8 cellular contexts compared by ENCODE assay signal in genomic region chrX:22192419-22193086, GRCh38.
DNase-seq lines count a peak whose midpoint lies in the region; ATAC-seq and TF ChIP-seq lines count a peak whose summit lies in the region.

No MANE protein-coding gene starts in this region.

- H3K4me3 ChIP-seq in Panc1 (ENCODE audit: low read depth in 2 of 2, low read length in 2 of 2), result peak overlapping the region in 1 of 2 experiments; percentile 31; a peak in 1 of 4 replicates
- no peak overlapping the region for H3K4me3 ChIP-seq in fibroblast of the aortic adventitia (ENCODE audit: low read depth, low read length)
- H3K4me3 ChIP-seq in neuronal stem cell (ENCODE audit: low read length in 2 of 2), result no peak overlapping the region
- no peak overlapping the region for H3K4me3 ChIP-seq in suprapubic skin

- intact Hi-C loops in Calu3 (cut with micrococcal nuclease; ENCODE audit: unreplicated experiment) (loop anchor here (1.0 to 2.0 kb wide), 3 partner anchors 56 to 208 kb away; no protein-coding TSS in a partner anchor), Panc1 (cut with micrococcal nuclease; ENCODE audit: unreplicated experiment) (loop anchor here (5.0 kb wide), 1 partner anchor 55 kb away; no protein-coding TSS in a partner anchor)

- no peaks in the 10 kb centered on the region for H3K79me1 ChIP-seq in neuronal stem cell (ENCODE audit: low read depth, low read length)

- H3K4me1 Mint-ChIP-seq in Calu3 (ENCODE audit: low read depth, unreplicated experiment), result peaks cover 9% of the 10 kb centered on the region

- no peak overlapping the region for H3K9ac ChIP-seq in neuronal stem cell (ENCODE audit: low read depth, low read length, poor library complexity)

- H3K27ac ChIP-seq in Panc1 (ENCODE audit: low read length), result no peak overlapping the region
- no peak overlapping the region for H3K27ac ChIP-seq in neuronal stem cell (replicated peaks; ENCODE audit: low read length)
- no peak overlapping the region for H3K27ac ChIP-seq in suprapubic skin

- peak overlapping the region; percentile 55 for H3K4me3 Mint-ChIP-seq in Calu3 (ENCODE audit: low read depth, unreplicated experiment)

- H3K36me3 ChIP-seq in Panc1 (ENCODE audit: control insufficient read depth, insufficient read depth, low read length), result no peaks in the 10 kb centered on the region
- no peaks in the 10 kb centered on the region for H3K36me3 ChIP-seq in neuronal stem cell (replicated peaks in 1 of 2; ENCODE audit: control insufficient read depth in 2 of 2, insufficient read depth in 2 of 2, low read length in 2 of 2)
- H3K36me3 ChIP-seq in suprapubic skin, result no peaks in the 10 kb centered on the region

- in situ Hi-C loops in Panc1 (cut with HindIII; ENCODE audit: low pct_unique_long_range_greater_than_20kb, low sequenced_read_pairs), result no loop called here

- no peak for TF ChIP-seq EP300 in suprapubic skin (IDR thresholded peaks at IDR 0.05)

- H2AK5ac ChIP-seq in neuronal stem cell (ENCODE audit: low read depth, low read length), result no peak overlapping the region

- no peak overlapping the region for H3K23ac ChIP-seq in neuronal stem cell (ENCODE audit: low read depth, low read length, poor library complexity)

- H3K4me1 ChIP-seq in Panc1 (ENCODE audit: control insufficient read depth, insufficient read depth, low read length), result no peaks in the 10 kb centered on the region
- no peaks in the 10 kb centered on the region for H3K4me1 ChIP-seq in neuronal stem cell (ENCODE audit: control insufficient read depth in 2 of 2, insufficient read depth in 1 of 2, low read depth in 1 of 2, low read length in 2 of 2)
- no peaks in the 10 kb centered on the region for H3K4me1 ChIP-seq in suprapubic skin

- TF ChIP-seq CTCF in Calu3 (IDR thresholded peaks at IDR 0.05; ENCODE audit: unreplicated experiment) (peak; percentile 59), Panc1 (IDR thresholded peaks at IDR 0.05) (peak; percentile 78), fibroblast of the aortic adventitia (IDR thresholded peaks at IDR 0.05; ENCODE audit: insufficient read depth, low read length) (peak; percentile 77), suprapubic skin (IDR thresholded peaks at IDR 0.05) (peak; percentile 51 to 57)

- H2AFZ ChIP-seq in neuronal stem cell (ENCODE audit: low read length), result peak overlapping the region; percentile 84

- no peak overlapping the region for H2BK12ac ChIP-seq in neuronal stem cell (ENCODE audit: low read length)

- DNase-seq in Calu3 (peak; percentile 68), Panc1 (ENCODE audit: low read depth, low spot score) (peak; percentile 13), activated T-helper 1 cell treated with Interleukin-2 at 50 U/mL for 16 hours (ENCODE audit: low read depth) (peak; percentile 15), fibroblast of the aortic adventitia (ENCODE audit: low read depth) (peak; percentile 64), neuronal stem cell (ENCODE audit: low spot score) (peak; percentile 23), suprapubic skin (ENCODE audit: low spot score in 2 of 2) (peak; percentile 74 to 77)

- H4K8ac ChIP-seq in neuronal stem cell (ENCODE audit: low read depth, low read length), result no peak overlapping the region

- H3K27ac Mint-ChIP-seq in Calu3 (ENCODE audit: unreplicated experiment), result peak overlapping the region; percentile 6

- POLR2A ChIA-PET in Panc1 (lab: Charles Lee), result no interaction called here

- no peaks in the 10 kb centered on the region for H3K27me3 Mint-ChIP-seq in Calu3 (ENCODE audit: unreplicated experiment)

- H2BK5ac ChIP-seq in neuronal stem cell (ENCODE audit: low read length), result no peak overlapping the region

- CTCF ChIA-PET in Calu3 (lab: Charles Lee) (interaction anchor here (0.5 to 1.6 kb wide), 5 partner anchors 57 to 207 kb away, joined by 3 to 5 read pairs (median 3); no protein-coding TSS in a partner anchor), Panc1 (lab: Charles Lee) (no interaction called here)

- no TSS peak for BruUV-seq in Calu3 (replicated peaks; lab: Mats Ljungman, UMichigan)
- no TSS peak for BruUV-seq in Panc1 (replicated peaks; lab: Mats Ljungman, UMichigan)

- H3K14ac ChIP-seq in neuronal stem cell (ENCODE audit: low read length), result no peak overlapping the region

- no peak overlapping the region for H3K18ac ChIP-seq in neuronal stem cell (ENCODE audit: low read length)

- TF ChIP-seq POLR2A in suprapubic skin (IDR thresholded peaks at IDR 0.05), result no peak

- H2BK15ac ChIP-seq in neuronal stem cell (ENCODE audit: low read length), result no peak overlapping the region

- no peak overlapping the region for H2BK120ac ChIP-seq in neuronal stem cell (ENCODE audit: low read depth, low read length)

- H3K9me3 ChIP-seq in Panc1 (ENCODE audit: control insufficient read depth, insufficient read depth, low read depth, low read length) (no peaks in the 10 kb centered on the region), neuronal stem cell (replicated peaks in 1 of 2; ENCODE audit: control insufficient read depth in 2 of 2, insufficient read depth in 1 of 2, low read depth in 1 of 2, low read length in 2 of 2) (no peaks in the 10 kb centered on the region), suprapubic skin (no peaks in the 10 kb centered on the region)

- no peaks in the 10 kb centered on the region for H3K36me3 Mint-ChIP-seq in Calu3 (ENCODE audit: insufficient read depth, unreplicated experiment)

- ATAC-seq in GM19463 (IDR thresholded peaks at IDR 0.05; ENCODE audit: unreplicated experiment), result peak; percentile 96
- ATAC-seq in HG03521 (IDR thresholded peaks at IDR 0.05; ENCODE audit: unreplicated experiment), result peak; percentile 83
- peak; percentile 81 for ATAC-seq in Panc1

- H3K9me3 Mint-ChIP-seq in Calu3 (ENCODE audit: low read depth, unreplicated experiment), result no peaks in the 10 kb centered on the region

- no peak overlapping the region for H3K4ac ChIP-seq in neuronal stem cell (ENCODE audit: low read length)

- H3K4me2 ChIP-seq in neuronal stem cell (ENCODE audit: insufficient read depth, low read length, poor library complexity, severe bottlenecking), result no peak overlapping the region

- WGBS in neuronal stem cell (ENCODE audit: extremely low coverage in 2 of 2, insufficient read length in 2 of 2, insufficient replicate concordance in 1 of 2), 2 donors, result no CpG with 5 or more reads among the region's 14 CpGs
- WGBS in suprapubic skin, result 26% methylated on average over 12 of the region's 14 CpGs

- H4K91ac ChIP-seq in neuronal stem cell (ENCODE audit: low read depth, low read length, poor library complexity), result no peak overlapping the region

- H3K27me3 ChIP-seq in Panc1 (ENCODE audit: control insufficient read depth, insufficient read depth, low read length) (no peaks in the 10 kb centered on the region), neuronal stem cell (ENCODE audit: control insufficient read depth in 3 of 3, insufficient read depth in 3 of 3, low read depth in 1 of 3, low read length in 3 of 3) (no peaks in the 10 kb centered on the region), suprapubic skin (no peaks in the 10 kb centered on the region)

Comparison
In these comparisons a context has a peak if more than half of its experiments do, and no peak if none do; other contexts are left out.
1. DNase-seq: peak in every context shown above with its lines; median percentile 76 in suprapubic skin; 68 in Calu3; 64 in fibroblast of the aortic adventitia; 23 in neuronal stem cell; 15 in activated T-helper 1 cell treated with Interleukin-2 at 50 U/mL for 16 hours; 13 in Panc1.